In the genomic region with DNA sequence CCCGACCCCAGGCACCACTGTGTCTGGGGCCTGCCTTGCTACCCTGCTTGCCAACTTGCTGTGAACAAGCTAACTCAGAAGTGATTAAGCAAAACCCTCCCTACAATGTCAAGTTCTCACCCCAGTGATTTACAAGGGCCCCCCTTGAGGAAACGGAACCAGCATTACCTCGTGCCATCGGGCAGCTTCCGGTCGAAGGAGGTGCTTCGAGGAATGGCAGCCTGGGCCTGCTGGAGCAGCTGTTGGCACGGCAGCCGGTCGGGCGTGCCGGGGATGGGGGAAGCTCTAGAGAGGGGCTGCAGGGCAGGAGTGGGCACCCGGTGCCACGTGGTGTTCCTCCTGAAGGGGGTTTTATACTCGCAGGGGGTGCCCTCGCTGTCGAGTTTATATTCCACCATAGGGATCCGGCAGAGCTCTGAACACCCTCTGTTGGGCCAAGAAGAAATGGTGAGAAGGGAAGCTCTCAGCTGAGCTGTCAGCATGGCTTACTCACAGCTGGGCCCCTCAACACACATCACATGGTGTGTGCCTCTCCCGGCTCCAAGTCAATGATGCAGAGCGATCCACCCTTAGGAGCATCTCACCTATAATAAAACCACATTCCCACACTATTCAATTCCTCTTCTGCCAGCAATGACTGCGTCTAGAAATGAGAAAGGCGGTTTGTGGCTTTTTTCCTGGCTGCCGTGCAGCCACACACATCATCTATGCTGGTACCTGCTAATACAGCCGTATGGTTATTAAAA, we compare ENCODE assay signal across 31 cellular contexts.
A peak's percentile ranks its signal among the peaks of the same experiment; 100 is the strongest.
DNase-seq lines count a peak whose midpoint lies in the region; ATAC-seq and TF ChIP-seq lines count a peak whose summit lies in the region.
"Had no signal": no experiment of that assay in that cellular context is flagged by ENCODE, and none has a peak within 500 bp of the region (broad histone marks: within the 10 kb centered on the region; RNA-seq: fewer than 3 reads in every experiment).

No MANE protein-coding gene starts in this region.

- no peak overlapping the region for H4K91ac ChIP-seq in IMR-90 (ENCODE audit: insufficient read depth, low read depth, low read length)

- no peak overlapping the region for H2AK9ac ChIP-seq in IMR-90 (replicated peaks; ENCODE audit: low read depth, low read length, poor library complexity)

- H3K23ac ChIP-seq in IMR-90 (ENCODE audit: low read depth, low read length), result no peak overlapping the region

- H4K8ac ChIP-seq in IMR-90 (ENCODE audit: low read depth in 2 of 2, low read length in 2 of 2), result no peak overlapping the region

- WGBS in IMR-90 (ENCODE audit: extremely low coverage in 2 of 2, insufficient read length in 1 of 2), 2 experiments, result 93% methylated on average over 3 of the region's 24 CpGs; no CpG with 5 or more reads in 1 of the 2 experiments

- H3K4me2 ChIP-seq in IMR-90 (ENCODE audit: low read depth, low read length), result no peak overlapping the region

- TF ChIP-seq POLR2A in IMR-90 (IDR thresholded peaks at IDR 0.05; ENCODE audit: low read depth, low read length), result no peak

- POLR2A ChIA-PET in IMR-90 (lab: Charles Lee; ENCODE audit: unreplicated experiment), result no interaction called here

- no peak overlapping the region for H2AFZ ChIP-seq in IMR-90 (replicated peaks; ENCODE audit: low read length, poor library complexity)

- in situ Hi-C loops in Caki2 (cut with HindIII; ENCODE audit: low pct_unique_long_range_greater_than_20kb, low sequenced_read_pairs) (no loop called here), IMR-90 (cut with MboI; ENCODE audit: low sequenced_read_pairs) (no loop called here), GM13977 (cut with MboI; ENCODE audit: low pct_unique_long_range_greater_than_20kb, low sequenced_read_pairs, unreplicated experiment) (no loop called here)

- no peak overlapping the region for H3K4me3 ChIP-seq in IMR-90 (ENCODE audit: insufficient read depth, low read depth, low read length)
- H3K4me3 ChIP-seq: cardiac muscle cell, coronary artery, lung, mucosa of descending colon, ovary, thyroid gland had no signal

- no TSS peak for BruUV-seq in IMR-90 (replicated peaks; lab: Mats Ljungman, UMichigan)

- no peak overlapping the region for H3K4ac ChIP-seq in IMR-90 (ENCODE audit: low read depth, low read length)

- H2BK15ac ChIP-seq in IMR-90 (ENCODE audit: low read depth, low read length), result no peak overlapping the region

- H4K20me1 ChIP-seq in IMR-90 (ENCODE audit: insufficient read depth, low read length), result no peaks in the 10 kb centered on the region

- CTCF ChIA-PET in IMR-90 (lab: Yijun Ruan, JAX), result no interaction called here

- no peak for TF ChIP-seq RAD21 in IMR-90 (IDR thresholded peaks at IDR 0.05; ENCODE audit: low read length)

- no peak for TF ChIP-seq CTCF in IMR-90 (conservative IDR thresholded peaks at IDR 0.05; ENCODE audit: low read depth, low read length)
- TF ChIP-seq CTCF in foreskin keratinocyte (conservative IDR thresholded peaks at IDR 0.05), result no peak
- TF ChIP-seq CTCF in GM13977 (IDR thresholded peaks at IDR 0.05; ENCODE audit: extremely low read depth, insufficient read depth, missing control alignments), result no peak

- H3K4me1 ChIP-seq in IMR-90 (ENCODE audit: control insufficient read depth, insufficient read depth, low read length), result no peaks in the 10 kb centered on the region
- H3K4me1 ChIP-seq in foreskin keratinocyte, result no peaks in the 10 kb centered on the region
- H3K4me1 ChIP-seq: thyroid gland had no signal

- H3K9me3 ChIP-seq in IMR-90 (ENCODE audit: control insufficient read depth, insufficient read depth, low read length), result no peaks in the 10 kb centered on the region
- H3K9me3 ChIP-seq: mucosa of descending colon, ovary, thyroid gland had no signal

- H2BK20ac ChIP-seq in IMR-90 (ENCODE audit: low read depth, low read length), result no peak overlapping the region

- no peaks in the 10 kb centered on the region for H3K27me3 ChIP-seq in IMR-90 (ENCODE audit: control insufficient read depth, insufficient read depth, low read length)
- no peaks in the 10 kb centered on the region for H3K27me3 ChIP-seq in foreskin keratinocyte
- H3K27me3 ChIP-seq: cardiac muscle cell, ovary, thyroid gland had no signal

- peaks cover 20% of the 10 kb centered on the region for H3K36me3 ChIP-seq in IMR-90 (ENCODE audit: control insufficient read depth, insufficient read depth, low read length)
- H3K36me3 ChIP-seq: ovary had no signal

- H3K14ac ChIP-seq in IMR-90 (replicated peaks; ENCODE audit: low read depth, low read length), result no peak overlapping the region

- H2BK5ac ChIP-seq in IMR-90 (ENCODE audit: low read depth, low read length, poor library complexity, severe bottlenecking), result no peak overlapping the region

- H3K18ac ChIP-seq in IMR-90 (ENCODE audit: low read depth, low read length), result no peak overlapping the region

- no peak overlapping the region for H2BK120ac ChIP-seq in IMR-90 (ENCODE audit: low read depth, low read length)

- dilution Hi-C loops in IMR-90 (cut with HindIII; ENCODE audit: low sequenced_read_pairs, unreplicated experiment), result no loop called here

- no peak overlapping the region for H3K56ac ChIP-seq in IMR-90 (ENCODE audit: extremely low read depth, insufficient read depth, low read length)

- no peak overlapping the region for H3K9ac ChIP-seq in IMR-90 (ENCODE audit: low read depth, low read length)

- intact Hi-C loops in IMR-90 (cut with micrococcal nuclease), result no loop called here

- DNase-seq in Caki2 (ENCODE audit: low read depth) (peak; percentile 94), IMR-90 (peak; percentile 22), foreskin keratinocyte (no peak), kidney tubule cell (ENCODE audit: low spot score) (peak; percentile 91), NCI-H1048 (lab: John Stamatoyannopoulos, UW) (no peak), GM13977 (ENCODE audit: low spot score) (no peak), NOMO-1 treated with dmso at 0.1 percent for 144 hours (lab: John Stamatoyannopoulos, UW; ENCODE audit: unreplicated experiment) (no peak)
- no peak for DNase-seq in stimulated activated CD4-positive, alpha-beta T cell treated with anti-CD3 and anti-CD28 coated beads, Interleukin-2, amount 100 ng/mL, for 24 hours
- DNase-seq: activated CD4-positive, alpha-beta T cell treated with anti-CD3 and anti-CD28 coated beads, Interleukin-2, amount 50 U/mL, for 1 hour; activated CD4-positive, CD25-positive, alpha-beta regulatory T cell; activated gamma-delta T cell; activated naive CD8-positive, alpha-beta T cell treated with anti-CD3 and anti-CD28 coated beads for 36 hours; activated T-cell treated with anti-CD3 and anti-CD28 coated beads, Interleukin-2, amount 50 U/mL, for 4 hours; anterior cingulate cortex; CD4-positive, alpha-beta T cell; effector CD8-positive, alpha-beta T cell; H9; islet precursor cell; mucosa of descending colon; NCI-H1436; NCI-H2107; NCI-H82; ovary; RPMI8226; stimulated activated CD8-positive, alpha-beta memory T cell treated with anti-CD3 and anti-CD28 coated beads, Interleukin-4, amount 100 ng/mL, for 48 hours; T-helper 1 cell; thyroid gland had no signal

- peaks cover 5% of the 10 kb centered on the region; the same call in 1 of the 2 replicates for H3K9me1 ChIP-seq in IMR-90 (ENCODE audit: insufficient read depth, low read length)

- H3K27ac ChIP-seq in IMR-90 (ENCODE audit: insufficient read depth, low read length), result no peak overlapping the region
- no peak overlapping the region for H3K27ac ChIP-seq in foreskin keratinocyte
- H3K27ac ChIP-seq: cardiac muscle cell, coronary artery, ovary, thyroid gland had no signal

- ATAC-seq in IMR-90 (ENCODE audit: low read depth) (no peak), foreskin keratinocyte (peak; percentile 24)
- ATAC-seq: activated T-cell treated with anti-CD3 and anti-CD28 coated beads, Interleukin-2, amount 50 U/mL, for 4 hours; mucosa of descending colon; natural killer cell treated with Interleukin-12 subunit alpha and Interleukin-12 subunit beta and Interleukin-15 and Interleukin-18, amount 100 ng/mL, for 72 hours had no signal

- no peaks in the 10 kb centered on the region for H3K79me1 ChIP-seq in IMR-90 (ENCODE audit: low read depth in 1 of 2, low read length in 2 of 2)

- no peak overlapping the region for H4K5ac ChIP-seq in IMR-90 (ENCODE audit: low read depth, low read length)

- no peak overlapping the region for H2AK5ac ChIP-seq in IMR-90 (ENCODE audit: low read depth, low read length)

TF ChIP-seq in IMR-90, 13 proteins besides CTCF, POLR2A, EP300 and RAD21:
- TF ChIP-seq RCOR1 (IDR thresholded peaks at IDR 0.05; ENCODE audit: insufficient replicate concordance, low read length) (no peak), MAZ (IDR thresholded peaks at IDR 0.05; ENCODE audit: borderline replicate concordance, low read depth, low read length) (no peak), MXI1 (IDR thresholded peaks at IDR 0.05; ENCODE audit: borderline replicate concordance, low read depth, low read length) (no peak), NFE2L2 (IDR thresholded peaks at IDR 0.05; ENCODE audit: low read depth, low read length) (no peak), SMC3 (IDR thresholded peaks at IDR 0.05; ENCODE audit: low read depth, low read length) (no peak), FOS (IDR thresholded peaks at IDR 0.05; ENCODE audit: low read depth, low read length) (no peak)

Comparison
In these comparisons a context has a peak if more than half of its experiments do, and no peak if none do; other contexts are left out.
1. DNase-seq: peak in Caki2 (single experiment), IMR-90 (single experiment) and kidney tubule cell (single experiment); none in foreskin keratinocyte (0 of 2), NCI-H1048 (single experiment), GM13977 (single experiment), stimulated activated CD4-positive, alpha-beta T cell treated with anti-CD3 and anti-CD28 coated beads, Interleukin-2, amount 100 ng/mL, for 24 hours (0 of 2) and NOMO-1 treated with dmso at 0.1 percent for 144 hours (single experiment).